1 cellular context compared by ENCODE assay signal in genomic region chr10:91220194-91220953, GRCh38.
TF ChIP-seq lines count a peak whose summit lies in the region.

Gene PCGF5, plus strand, starts transcription at chr10:91220663. Its CDS starts 2,209 bp downstream, at chr10:91222872.

TF ChIP-seq in K562, 482 proteins besides CTCF, POLR2A, EP300 and RAD21 (continued from another document):
- TF ChIP-seq ZMIZ1 (IDR thresholded peaks at IDR 0.05; ENCODE audit: low read depth in 2 of 2, low read length in 2 of 2): peak in 1 of 2 experiments; percentile 41; a peak in 1 of 4 replicates
- TF ChIP-seq ZNF217 (CRISPR knock-in tag; IDR thresholded peaks at IDR 0.05): no peak
- TF ChIP-seq ZNF184 (CRISPR knock-in tag; IDR thresholded peaks at IDR 0.05): no peak
- TF ChIP-seq ZNF165 (CRISPR knock-in tag; IDR thresholded peaks at IDR 0.05; ENCODE audit: borderline replicate concordance): no peak
- TF ChIP-seq MTF1 (CRISPR knock-in tag; IDR thresholded peaks at IDR 0.05; ENCODE audit: borderline replicate concordance): no peak
- peak; percentile 98 for TF ChIP-seq MAFG (tag; conservative IDR thresholded peaks at IDR 0.05)
- TF ChIP-seq DPF2 (IDR thresholded peaks at IDR 0.05): peak; percentile 89
- TF ChIP-seq C11orf30 (IDR thresholded peaks at IDR 0.05; ENCODE audit: low read depth): peak; percentile 94
- no peak for TF ChIP-seq XRCC3 (IDR thresholded peaks at IDR 0.05)
- no peak for TF ChIP-seq ZC3H11A (IDR thresholded peaks at IDR 0.05; ENCODE audit: low read depth, low read length)
- TF ChIP-seq THAP12 (CRISPR knock-in tag; IDR thresholded peaks at IDR 0.05): no peak
- TF ChIP-seq SNIP1 (IDR thresholded peaks at IDR 0.05; ENCODE audit: low read depth): no peak
- no peak for TF ChIP-seq HDAC6 (IDR thresholded peaks at IDR 0.05; ENCODE audit: low read depth, low read length)
- TF ChIP-seq HEY1 (CRISPR knock-in tag; IDR thresholded peaks at IDR 0.05; ENCODE audit: borderline replicate concordance): no peak
- no peak for TF ChIP-seq EZH2 (IDR thresholded peaks at IDR 0.05; ENCODE audit: borderline replicate concordance, low read depth, low read length)
- TF ChIP-seq ZNF263 (CRISPR knock-in tag; IDR thresholded peaks at IDR 0.05; ENCODE audit: borderline replicate concordance): no peak
- 0 out of 4 replicates have a peak, but pooled peaks have one; percentile 26 to 64 for TF ChIP-seq TBL1XR1 (IDR thresholded peaks at IDR 0.05; ENCODE audit: low read length in 2 of 2)
- TF ChIP-seq HMGN3 (IDR thresholded peaks at IDR 0.05; ENCODE audit: borderline replicate concordance, extremely low read depth, insufficient read length, low read depth, low read length): peak; percentile 94
- no peak for TF ChIP-seq SMAD3 (CRISPR knock-in tag; conservative IDR thresholded peaks at IDR 0.05)
- no peak for TF ChIP-seq SIRT6 (IDR thresholded peaks at IDR 0.05; ENCODE audit: low read depth, low read length)
- TF ChIP-seq ETV1 (tag; conservative IDR thresholded peaks at IDR 0.05; ENCODE audit: low read depth): no peak
- TF ChIP-seq SMARCA5 (IDR thresholded peaks at IDR 0.05): no peak
- TF ChIP-seq BDP1 (IDR thresholded peaks at IDR 0.05; ENCODE audit: insufficient read depth, insufficient read length): no peak
- no peak for TF ChIP-seq U2AF1 (optimal IDR thresholded peaks at IDR 0.05; ENCODE audit: low read depth, low read length)
- no peak for TF ChIP-seq CBX3 (IDR thresholded peaks at IDR 0.05; ENCODE audit: borderline replicate concordance in 1 of 2, low read length in 2 of 2)
- TF ChIP-seq CBX2 (IDR thresholded peaks at IDR 0.05; ENCODE audit: insufficient read depth, low read length, poor library complexity, severe bottlenecking): no peak
- no peak for TF ChIP-seq SMC3 (conservative IDR thresholded peaks at IDR 0.05; ENCODE audit: insufficient read depth, low read depth, low read length)
- no peak for TF ChIP-seq ARID2 (IDR thresholded peaks at IDR 0.05)
- peak; percentile 29 to 50; a peak in 2 of 4 replicates for TF ChIP-seq KDM1A (IDR thresholded peaks at IDR 0.05)
